In genomic region chr4:25938251-25939186, GRCh38 we compare ENCODE assay signal across 8 cellular contexts. TPM values are rescaled to one million over a fixed set of nuclear protein-coding genes. Genes with fewer than 3 reads are reported as not detected.
DNase-seq lines count a peak whose midpoint lies in the region; ATAC-seq and TF ChIP-seq lines count a peak whose summit lies in the region.

No MANE protein-coding gene starts in this region.

- H3K9me3 Mint-ChIP-seq in CD8-positive, alpha-beta memory T cell = peaks cover 0 to 4% (median 0%) of the 10 kb centered on the region in 5 donors

- no peak overlapping the region for H3K27ac Mint-ChIP-seq in CD8-positive, alpha-beta memory T cell

- 59 to 65% methylated on average over 9 to 10 of the region's 10 CpGs for WGBS in transverse colon (ENCODE audit: low coverage in 1 of 2), 2 donors

- no peaks in the 10 kb centered on the region for H3K9me3 ChIP-seq in CD8-positive, alpha-beta memory T cell (ENCODE audit: low read length)
- H3K9me3 ChIP-seq in adipocyte (ENCODE audit: control insufficient read depth, low read length) = no peaks in the 10 kb centered on the region
- H3K9me3 ChIP-seq in gastrocnemius medialis = no peaks in the 10 kb centered on the region
- no peaks in the 10 kb centered on the region for H3K9me3 ChIP-seq in transverse colon

- TF ChIP-seq EP300 in transverse colon (IDR thresholded peaks at IDR 0.05; ENCODE audit: low read depth) = no peak

- H3K36me3 Mint-ChIP-seq in CD8-positive, alpha-beta memory T cell = peaks cover 0 to 19% (median 0%) of the 10 kb centered on the region in 3 donors

- CTCF ChIA-PET in CD8-positive, alpha-beta memory T cell (lab: Charles Lee) = interaction anchor here (1.7 kb wide), 1 partner anchor 14 kb away, joined by 3 read pairs; no protein-coding TSS in a partner anchor
- CTCF ChIA-PET in HEK293T (lab: Yijun Ruan, JAX) = no interaction called here

- TF ChIP-seq POLR2A in gastrocnemius medialis (IDR thresholded peaks at IDR 0.05) = no peak
- TF ChIP-seq POLR2A in transverse colon (IDR thresholded peaks at IDR 0.05) = no peak

- H3K27ac ChIP-seq in CD8-positive, alpha-beta memory T cell (ENCODE audit: low read depth, low read length) = no peak overlapping the region
- H3K27ac ChIP-seq in gastrocnemius medialis = peak overlapping the region in 1 of 4 donors; percentile 24
- H3K27ac ChIP-seq in transverse colon = no peak overlapping the region

- in situ Hi-C loops in gastrocnemius medialis (cut with MboI; ENCODE audit: low sequenced_read_pairs in 4 of 4) = loop anchor here in 1 of 4 donors (25.0 kb wide), 1 partner anchor 99 kb away; no protein-coding TSS in a partner anchor
- in situ Hi-C loops in transverse colon (cut with MboI; ENCODE audit: low pct_ligation_motif_present in 1 of 4, low pct_unique_long_range_greater_than_20kb in 1 of 4, low sequenced_read_pairs in 3 of 4) = no loop called here

- POLR2A ChIA-PET in CD8-positive, alpha-beta memory T cell (lab: Charles Lee) = no interaction called here
- POLR2A ChIA-PET in HEK293T (lab: Yijun Ruan, JAX) = no interaction called here

- H3K36me3 ChIP-seq in CD8-positive, alpha-beta memory T cell (ENCODE audit: insufficient read depth, low read length) = no peaks in the 10 kb centered on the region
- H3K36me3 ChIP-seq in adipocyte (ENCODE audit: control insufficient read depth, insufficient read depth, low read length, severe bottlenecking) (no peaks in the 10 kb centered on the region), gastrocnemius medialis (no peaks in the 10 kb centered on the region), transverse colon (no peaks in the 10 kb centered on the region)

- intact Hi-C loops in gastrocnemius medialis (cut with DNase I; ENCODE audit: low total_unique reads) (no loop called here), transverse colon (cut with DNase I; ENCODE audit: low total_unique reads) (no loop called here)

- H3K4me3 Mint-ChIP-seq in CD8-positive, alpha-beta memory T cell = peak overlapping the region in 4 of 7 donors; percentile 10 to 37 (median 28)

- no peaks in the 10 kb centered on the region for H3K4me1 ChIP-seq in CD8-positive, alpha-beta memory T cell (ENCODE audit: insufficient read depth, low read length)
- H3K4me1 ChIP-seq in adipocyte (ENCODE audit: control insufficient read depth, insufficient read depth, low read length) (peaks cover 22% of the 10 kb centered on the region), gastrocnemius medialis (peaks cover 5 to 7% of the 10 kb centered on the region in 2 donors), transverse colon (peaks cover 0 to 3% (median 0%) of the 10 kb centered on the region in 4 donors)

- peaks cover 6 to 32% of the 10 kb centered on the region in 2 donors for H3K27me3 Mint-ChIP-seq in CD8-positive, alpha-beta memory T cell

- H3K9ac ChIP-seq in adipocyte (ENCODE audit: low read length) = no peak overlapping the region

- no peaks in the 10 kb centered on the region for H3K27me3 ChIP-seq in CD8-positive, alpha-beta memory T cell (ENCODE audit: insufficient read depth, low read length, poor library complexity, severe bottlenecking)
- peaks cover 33% of the 10 kb centered on the region for H3K27me3 ChIP-seq in adipocyte (replicated peaks; ENCODE audit: control insufficient read depth, insufficient read depth, low read length)
- no peaks in the 10 kb centered on the region for H3K27me3 ChIP-seq in gastrocnemius medialis
- H3K27me3 ChIP-seq in transverse colon = no peaks in the 10 kb centered on the region

- H3K4me3 ChIP-seq in CD8-positive, alpha-beta memory T cell (ENCODE audit: low read length) = no peak overlapping the region
- peak overlapping the region; percentile 64 for H3K4me3 ChIP-seq in adipocyte (ENCODE audit: low read length)
- H3K4me3 ChIP-seq in gastrocnemius medialis = no peak overlapping the region
- H3K4me3 ChIP-seq in transverse colon = no peak overlapping the region

- ATAC-seq in GM19438 (IDR thresholded peaks at IDR 0.05; ENCODE audit: low read depth, unreplicated experiment) = peak; percentile 92
- peak; percentile 98 for ATAC-seq in HG03432 (IDR thresholded peaks at IDR 0.05; ENCODE audit: unreplicated experiment)
- peak; percentile 84 to 85 for ATAC-seq in gastrocnemius medialis

- DNase-seq in CD8-positive, alpha-beta memory T cell = no peak
- peak; percentile 33 for DNase-seq in adipocyte (ENCODE audit: low read depth)
- peak; percentile 23 to 67 for DNase-seq in gastrocnemius medialis
- DNase-seq in transverse colon = no peak
- DNase-seq in HEK293T (ENCODE audit: extremely low spot score) = no peak
- DNase-seq in OCI-M1 (lab: John Stamatoyannopoulos, UW) = no peak

- TF ChIP-seq CTCF in gastrocnemius medialis (IDR thresholded peaks at IDR 0.05 in 4 of 5, conservative IDR thresholded peaks at IDR 0.05 in 1 of 5) (no peak), transverse colon (IDR thresholded peaks at IDR 0.05) (no peak)

- H3K4me1 Mint-ChIP-seq in CD8-positive, alpha-beta memory T cell = peaks cover 5 to 16% (median 15%) of the 10 kb centered on the region in 3 donors

TF ChIP-seq in HEK293T, 16 proteins besides CTCF, POLR2A, EP300 and RAD21:
- TF ChIP-seq LEF1 (IDR thresholded peaks at IDR 0.05; ENCODE audit: borderline replicate concordance) (no peak), BHLHE40 (IDR thresholded peaks at IDR 0.05; ENCODE audit: borderline replicate concordance) (no peak), FOXK2 (IDR thresholded peaks at IDR 0.05) (no peak), SUZ12 (IDR thresholded peaks at IDR 0.05) (no peak), PKNOX1 (IDR thresholded peaks at IDR 0.05) (no peak), ARNT (IDR thresholded peaks at IDR 0.05) (no peak), ZNF384 (IDR thresholded peaks at IDR 0.05) (no peak), CTBP1 (IDR thresholded peaks at IDR 0.05; ENCODE audit: borderline replicate concordance) (no peak), HDGF (IDR thresholded peaks at IDR 0.05; ENCODE audit: borderline replicate concordance) (no peak), ELF4 (IDR thresholded peaks at IDR 0.05) (no peak), TARDBP (IDR thresholded peaks at IDR 0.05) (no peak), L3MBTL2 (conservative IDR thresholded peaks at IDR 0.05) (no peak), SP1 (IDR thresholded peaks at IDR 0.05) (no peak), FOXA1 (IDR thresholded peaks at IDR 0.05) (no peak), NFRKB (IDR thresholded peaks at IDR 0.05) (no peak), FOXM1 (IDR thresholded peaks at IDR 0.05; ENCODE audit: borderline replicate concordance) (no peak)

RNA-seq across cellular contexts. Expression of gene SMIM20, which starts 24.5 kb away (rescaled TPM):
- total RNA-seq in CD8-positive, alpha-beta memory T cell = 10 to 100 TPM; 25.1 to 28.5 TPM
- 47.3 TPM for polyA plus RNA-seq in CD8-positive, alpha-beta memory T cell
- total RNA-seq in gastrocnemius medialis (10 to 100 TPM; 36.4 to 59.4 (median 48.3) TPM), transverse colon (10 to 100 TPM in 2 of 4 donors, 1 to 10 TPM in 2; 1.8 to 46.8 (median 16.4) TPM)

Comparison
In these comparisons a context has a peak if more than half of its experiments do, and no peak if none do; other contexts are left out.
1. DNase-seq: peak in adipocyte (single experiment) and gastrocnemius medialis (2 of 2); none in CD8-positive, alpha-beta memory T cell (0 of 5), transverse colon (single experiment), HEK293T (single experiment) and OCI-M1 (single experiment).
2. Peak in every context shown above with its lines, with median percentiles within 50 percentile points of each other: ATAC-seq.